Comparison of ENCODE assay signal across 2 cellular contexts in the genomic region with DNA sequence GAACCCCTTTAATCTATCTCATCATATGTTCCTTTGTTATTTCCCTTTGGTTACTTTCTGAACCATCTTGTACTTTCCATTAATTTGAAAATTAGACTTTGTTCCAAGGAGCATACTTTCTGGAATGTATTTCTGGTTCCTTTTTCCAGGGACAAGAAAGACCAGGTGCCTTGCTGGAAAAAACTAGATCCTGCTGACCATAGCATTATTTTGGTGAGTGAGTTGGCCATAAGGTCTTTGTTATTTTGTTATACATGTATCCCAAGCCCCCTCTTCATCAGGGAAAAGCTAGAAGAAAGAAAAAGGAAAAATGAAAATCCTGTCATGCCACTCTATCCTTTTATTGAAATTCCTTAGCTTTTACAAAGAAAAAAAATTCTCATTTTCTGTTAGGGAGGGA.
TF ChIP-seq lines count a peak whose summit lies in the region.

No MANE protein-coding gene starts in this region.

TF ChIP-seq in SK-N-SH, 30 proteins besides CTCF, POLR2A, EP300 and RAD21 (continued from another document):
- TF ChIP-seq, protein P1, sequence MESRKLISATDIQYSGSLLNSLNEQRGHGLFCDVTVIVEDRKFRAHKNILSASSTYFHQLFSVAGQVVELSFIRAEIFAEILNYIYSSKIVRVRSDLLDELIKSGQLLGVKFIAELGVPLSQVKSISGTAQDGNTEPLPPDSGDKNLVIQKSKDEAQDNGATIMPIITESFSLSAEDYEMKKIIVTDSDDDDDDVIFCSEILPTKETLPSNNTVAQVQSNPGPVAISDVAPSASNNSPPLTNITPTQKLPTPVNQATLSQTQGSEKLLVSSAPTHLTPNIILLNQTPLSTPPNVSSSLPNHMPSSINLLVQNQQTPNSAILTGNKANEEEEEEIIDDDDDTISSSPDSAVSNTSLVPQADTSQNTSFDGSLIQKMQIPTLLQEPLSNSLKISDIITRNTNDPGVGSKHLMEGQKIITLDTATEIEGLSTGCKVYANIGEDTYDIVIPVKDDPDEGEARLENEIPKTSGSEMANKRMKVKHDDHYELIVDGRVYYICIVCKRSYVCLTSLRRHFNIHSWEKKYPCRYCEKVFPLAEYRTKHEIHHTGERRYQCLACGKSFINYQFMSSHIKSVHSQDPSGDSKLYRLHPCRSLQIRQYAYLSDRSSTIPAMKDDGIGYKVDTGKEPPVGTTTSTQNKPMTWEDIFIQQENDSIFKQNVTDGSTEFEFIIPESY (IDR thresholded peaks at IDR 0.05; ENCODE audit: borderline replicate concordance, low read depth): no peak
- TF ChIP-seq EZH2phosphoT487 (IDR thresholded peaks at IDR 0.05; ENCODE audit: borderline replicate concordance, low read depth): no peak
- TF ChIP-seq FOXJ3 (CRISPR knock-in tag; IDR thresholded peaks at IDR 0.05): no peak
- TF ChIP-seq, protein P2, sequence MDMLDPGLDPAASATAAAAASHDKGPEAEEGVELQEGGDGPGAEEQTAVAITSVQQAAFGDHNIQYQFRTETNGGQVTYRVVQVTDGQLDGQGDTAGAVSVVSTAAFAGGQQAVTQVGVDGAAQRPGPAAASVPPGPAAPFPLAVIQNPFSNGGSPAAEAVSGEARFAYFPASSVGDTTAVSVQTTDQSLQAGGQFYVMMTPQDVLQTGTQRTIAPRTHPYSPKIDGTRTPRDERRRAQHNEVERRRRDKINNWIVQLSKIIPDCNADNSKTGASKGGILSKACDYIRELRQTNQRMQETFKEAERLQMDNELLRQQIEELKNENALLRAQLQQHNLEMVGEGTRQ (IDR thresholded peaks at IDR 0.05; ENCODE audit: borderline replicate concordance, low read depth, low read length): no peak
- TF ChIP-seq NFIC (IDR thresholded peaks at IDR 0.05; ENCODE audit: borderline replicate concordance): no peak
- no peak for TF ChIP-seq CHD2 (IDR thresholded peaks at IDR 0.05; ENCODE audit: low read length, partially characterized antibody)

TF ChIP-seq in SK-N-SH treated with all-trans-retinoic acid at 6 μM for 48 hours, 23 proteins besides CTCF, POLR2A, EP300 and RAD21 (continued from another document):
- TF ChIP-seq, protein P3, sequence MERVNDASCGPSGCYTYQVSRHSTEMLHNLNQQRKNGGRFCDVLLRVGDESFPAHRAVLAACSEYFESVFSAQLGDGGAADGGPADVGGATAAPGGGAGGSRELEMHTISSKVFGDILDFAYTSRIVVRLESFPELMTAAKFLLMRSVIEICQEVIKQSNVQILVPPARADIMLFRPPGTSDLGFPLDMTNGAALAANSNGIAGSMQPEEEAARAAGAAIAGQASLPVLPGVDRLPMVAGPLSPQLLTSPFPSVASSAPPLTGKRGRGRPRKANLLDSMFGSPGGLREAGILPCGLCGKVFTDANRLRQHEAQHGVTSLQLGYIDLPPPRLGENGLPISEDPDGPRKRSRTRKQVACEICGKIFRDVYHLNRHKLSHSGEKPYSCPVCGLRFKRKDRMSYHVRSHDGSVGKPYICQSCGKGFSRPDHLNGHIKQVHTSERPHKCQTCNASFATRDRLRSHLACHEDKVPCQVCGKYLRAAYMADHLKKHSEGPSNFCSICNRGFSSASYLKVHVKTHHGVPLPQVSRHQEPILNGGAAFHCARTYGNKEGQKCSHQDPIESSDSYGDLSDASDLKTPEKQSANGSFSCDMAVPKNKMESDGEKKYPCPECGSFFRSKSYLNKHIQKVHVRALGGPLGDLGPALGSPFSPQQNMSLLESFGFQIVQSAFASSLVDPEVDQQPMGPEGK (CRISPR knock-in tag; IDR thresholded peaks at IDR 0.05; ENCODE audit: borderline replicate concordance): no peak
- TF ChIP-seq ZNF8 (CRISPR knock-in tag; IDR thresholded peaks at IDR 0.05) (no peak), ZFP3 (CRISPR knock-in tag; IDR thresholded peaks at IDR 0.05) (no peak), OSR1 (CRISPR knock-in tag; IDR thresholded peaks at IDR 0.05) (no peak), PPARA (CRISPR knock-in tag; IDR thresholded peaks at IDR 0.05; ENCODE audit: borderline replicate concordance) (no peak), ESRRG (CRISPR knock-in tag; IDR thresholded peaks at IDR 0.05) (no peak), ISL1 (CRISPR knock-in tag; IDR thresholded peaks at IDR 0.05) (no peak), ZFP30 (CRISPR knock-in tag; IDR thresholded peaks at IDR 0.05) (no peak), RARB (CRISPR knock-in tag; IDR thresholded peaks at IDR 0.05) (no peak), CSDC2 (CRISPR knock-in tag; IDR thresholded peaks at IDR 0.05) (no peak)
